Comparison of ENCODE assay signal across 16 cellular contexts in genomic region chr19:30516586-30516985, GRCh38.
DNase-seq lines count a peak whose midpoint lies in the region; ATAC-seq and TF ChIP-seq lines count a peak whose summit lies in the region.
"Had no signal": no experiment of that assay in that cellular context is flagged by ENCODE, and none has a peak within 500 bp of the region (broad histone marks: within the 10 kb centered on the region; RNA-seq: fewer than 3 reads in every experiment).

No MANE protein-coding gene starts in this region.

- no peaks in the 10 kb centered on the region for H3K9me2 ChIP-seq in OCI-LY7 (ENCODE audit: insufficient read depth, low read length)

- peaks cover 3% of the 10 kb centered on the region for H3K4me1 Mint-ChIP-seq in neural progenitor cell
- H3K4me1 Mint-ChIP-seq: CD4-positive, CD25-positive, alpha-beta regulatory T cell had no signal

- DNase-seq in cardiac septum (ENCODE audit: low spot score) (peak; percentile 14), left ventricle myocardium superior (no peak), foreskin melanocyte (peak; percentile 36), neural progenitor cell (ENCODE audit: low spot score) (no peak), OCI-LY7 (ENCODE audit: low spot score) (no peak), GM19240 (ENCODE audit: insufficient read length, low spot score) (no peak)
- DNase-seq: AML-193; CD4-positive, CD25-positive, alpha-beta regulatory T cell; DMS53; GF-D8; H7 had no signal

- H2AFZ ChIP-seq in neural progenitor cell (replicated peaks) = no peak overlapping the region
- H2AFZ ChIP-seq in OCI-LY7 (ENCODE audit: low read length) = no peak overlapping the region
- H2AFZ ChIP-seq: GM23338 had no signal

- ATAC-seq in left ventricle myocardium superior (no peak), HG03196 (IDR thresholded peaks at IDR 0.05; ENCODE audit: unreplicated experiment) (no peak)
- ATAC-seq: GM23338, HepG2 had no signal

- no peaks in the 10 kb centered on the region for H3K36me3 Mint-ChIP-seq in neural progenitor cell
- H3K36me3 Mint-ChIP-seq: CD4-positive, CD25-positive, alpha-beta regulatory T cell had no signal

- H3K36me3 ChIP-seq in neural progenitor cell = no peaks in the 10 kb centered on the region
- no peaks in the 10 kb centered on the region for H3K36me3 ChIP-seq in OCI-LY7 (ENCODE audit: insufficient read depth, low read length)
- H3K36me3 ChIP-seq: BLaER1 treated with 17β-estradiol and CSF1 and Interleukin-3, amounts not matched to agents 10 nM and 100 nM had no signal

- H3K4me3 ChIP-seq in neural progenitor cell = no peak overlapping the region
- H3K4me3 ChIP-seq in OCI-LY7 (ENCODE audit: low read depth, low read length, poor library complexity, severe bottlenecking) = no peak overlapping the region
- H3K4me3 ChIP-seq: BLaER1 treated with 17β-estradiol and CSF1 and Interleukin-3, amounts not matched to agents 10 nM and 100 nM; GM23338 had no signal

- no peaks in the 10 kb centered on the region for H4K20me1 ChIP-seq in neural progenitor cell (ENCODE audit: low read depth)
- H4K20me1 ChIP-seq in OCI-LY7 (ENCODE audit: insufficient read depth, low read length) = no peaks in the 10 kb centered on the region
- H4K20me1 ChIP-seq: BLaER1 treated with 17β-estradiol and CSF1 and Interleukin-3, amounts not matched to agents 10 nM and 100 nM had no signal

- BruUV-seq in OCI-LY7 (replicated peaks; lab: Mats Ljungman, UMichigan) = no TSS peak

- H3K9ac ChIP-seq in neural progenitor cell = no peak overlapping the region
- H3K9ac ChIP-seq: BLaER1 treated with 17β-estradiol and CSF1 and Interleukin-3, amounts not matched to agents 10 nM and 100 nM had no signal

- H3K27ac Mint-ChIP-seq in neural progenitor cell = peak overlapping the region; percentile 55
- H3K27ac Mint-ChIP-seq: CD4-positive, CD25-positive, alpha-beta regulatory T cell; GM23338 had no signal

- POLR2A ChIA-PET in OCI-LY7 (lab: Charles Lee) = no interaction called here

- no peaks in the 10 kb centered on the region for H3F3A ChIP-seq in neural progenitor cell (ENCODE audit: low read depth)

- H3K9me3 Mint-ChIP-seq in neural progenitor cell = no peaks in the 10 kb centered on the region
- H3K9me3 Mint-ChIP-seq: GM23338 had no signal

- H3K27me3 Mint-ChIP-seq in neural progenitor cell (ENCODE audit: insufficient read depth, low read depth) = peaks cover 4% of the 10 kb centered on the region
- H3K27me3 Mint-ChIP-seq: CD4-positive, CD25-positive, alpha-beta regulatory T cell had no signal

- intact Hi-C loops in cardiac septum (cut with DNase I) = no loop called here
- intact Hi-C loops in left ventricle myocardium superior (cut with micrococcal nuclease) = no loop called here
- intact Hi-C loops in OCI-LY7 (cut with micrococcal nuclease; ENCODE audit: unreplicated experiment) = no loop called here

- TF ChIP-seq CTCF in neural progenitor cell (IDR thresholded peaks at IDR 0.05) = no peak
- TF ChIP-seq CTCF in OCI-LY7 (conservative IDR thresholded peaks at IDR 0.05; ENCODE audit: low read length) = no peak

- H3K27me3 ChIP-seq in neural progenitor cell = no peaks in the 10 kb centered on the region
- H3K27me3 ChIP-seq: BLaER1 treated with 17β-estradiol and CSF1 and Interleukin-3, amounts not matched to agents 10 nM and 100 nM had no signal

- H3K4me3 Mint-ChIP-seq in neural progenitor cell = no peak overlapping the region
- H3K4me3 Mint-ChIP-seq: CD4-positive, CD25-positive, alpha-beta regulatory T cell; GM23338 had no signal

- H3K79me2 ChIP-seq in neural progenitor cell (ENCODE audit: low read depth) = no peaks in the 10 kb centered on the region
- H3K79me2 ChIP-seq in OCI-LY7 (ENCODE audit: insufficient read depth, low read depth, low read length) = no peaks in the 10 kb centered on the region

- no peak overlapping the region for H3K27ac ChIP-seq in neural progenitor cell
- no peak overlapping the region for H3K27ac ChIP-seq in OCI-LY7 (ENCODE audit: low read depth, low read length, poor library complexity, severe bottlenecking)
- H3K27ac ChIP-seq: 22Rv1; BLaER1 treated with 17β-estradiol and CSF1 and Interleukin-3, amounts not matched to agents 10 nM and 100 nM had no signal

- no peak overlapping the region for H3K4me2 ChIP-seq in neural progenitor cell
- H3K4me2 ChIP-seq in OCI-LY7 (ENCODE audit: low read length) = no peak overlapping the region
- H3K4me2 ChIP-seq: BLaER1 treated with 17β-estradiol and CSF1 and Interleukin-3, amounts not matched to agents 10 nM and 100 nM; GM23338 had no signal

- CTCF ChIA-PET in OCI-LY7 (lab: Charles Lee; ENCODE audit: unreplicated experiment) = no interaction called here

- H3K9me3 ChIP-seq in neural progenitor cell (ENCODE audit: low read depth) = no peaks in the 10 kb centered on the region
- no peaks in the 10 kb centered on the region for H3K9me3 ChIP-seq in OCI-LY7 (ENCODE audit: low read length)
- H3K9me3 ChIP-seq: BLaER1 treated with 17β-estradiol and CSF1 and Interleukin-3, amounts not matched to agents 10 nM and 100 nM had no signal

- H3K4me1 ChIP-seq in neural progenitor cell (no peaks in the 10 kb centered on the region), OCI-LY7 (ENCODE audit: insufficient read depth, low read length, poor library complexity, severe bottlenecking) (no peaks in the 10 kb centered on the region)
- H3K4me1 ChIP-seq: BLaER1 treated with 17β-estradiol and CSF1 and Interleukin-3, amounts not matched to agents 10 nM and 100 nM had no signal

Comparison
In these comparisons a context has a peak if more than half of its experiments do, and no peak if none do; other contexts are left out.
1. DNase-seq: peak in cardiac septum (single experiment) and foreskin melanocyte (single experiment); none in left ventricle myocardium superior (single experiment), neural progenitor cell (single experiment), OCI-LY7 (single experiment) and GM19240 (single experiment).